9 cellular contexts compared by ENCODE assay signal in the genomic region with DNA sequence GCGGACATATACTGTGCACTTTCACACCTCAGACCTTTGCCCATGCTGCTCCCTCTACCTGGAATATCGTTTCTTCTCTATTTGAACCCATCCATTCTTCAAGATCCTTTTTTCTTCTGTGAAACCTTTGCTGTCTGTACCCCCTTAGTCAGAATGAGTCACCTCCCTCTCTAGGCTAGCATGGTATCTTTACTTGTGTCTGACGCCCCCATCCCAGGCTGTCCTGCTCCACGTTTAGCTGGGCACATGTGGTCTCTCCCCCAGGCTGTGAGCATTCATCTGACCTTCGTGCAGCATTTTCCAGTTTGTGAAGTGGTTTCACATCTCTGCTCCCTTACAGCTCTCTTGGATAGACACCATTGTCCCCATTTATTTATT. TPM values are rescaled to one million over a fixed set of nuclear protein-coding genes. Genes with fewer than 3 reads are reported as not detected.
DNase-seq lines count a peak whose midpoint lies in the region; ATAC-seq and TF ChIP-seq lines count a peak whose summit lies in the region.
"Had no signal": no experiment of that assay in that cellular context is flagged by ENCODE, and none has a peak within 500 bp of the region (broad histone marks: within the 10 kb centered on the region; RNA-seq: fewer than 3 reads in every experiment).

No MANE protein-coding gene starts in this region.

- in situ Hi-C loops in G401 (cut with HindIII; ENCODE audit: low sequenced_read_pairs): no loop called here

- no peak for TF ChIP-seq POLR2A in Peyer's patch (IDR thresholded peaks at IDR 0.05)

- POLR2A ChIA-PET in RWPE1 (lab: Yijun Ruan, JAX; ENCODE audit: low non-redundant PET): no interaction called here

- intact Hi-C loops in Calu3 (cut with micrococcal nuclease; ENCODE audit: unreplicated experiment) (no loop called here), psoas muscle (cut with DNase I) (loop anchor here in 1 of 2 donors (10.0 kb wide), 1 partner anchor 153 kb away; no protein-coding TSS in a partner anchor)

- ATAC-seq in foreskin keratinocyte (peak; percentile 8), psoas muscle (peak in 3 of 4 donors; percentile 16 to 29 (median 16)), GM21723 (IDR thresholded peaks at IDR 0.05; ENCODE audit: unreplicated experiment) (no peak)

- no peaks in the 10 kb centered on the region for H3K27me3 ChIP-seq in Peyer's patch
- H3K27me3 ChIP-seq in foreskin keratinocyte: peaks cover 78% of the 10 kb centered on the region
- no peaks in the 10 kb centered on the region for H3K27me3 ChIP-seq in psoas muscle (ENCODE audit: insufficient read depth in 3 of 3, low read length in 2 of 3)

- 35 to 44% (median 41%) methylated on average over 4 to 5 of the region's 5 CpGs for WGBS in psoas muscle, 3 donors

- TF ChIP-seq CTCF in Calu3 (IDR thresholded peaks at IDR 0.05; ENCODE audit: unreplicated experiment): no peak
- TF ChIP-seq CTCF in Peyer's patch (IDR thresholded peaks at IDR 0.05): no peak
- no peak for TF ChIP-seq CTCF in foreskin keratinocyte (conservative IDR thresholded peaks at IDR 0.05)
- no peak for TF ChIP-seq CTCF in psoas muscle (IDR thresholded peaks at IDR 0.05)
- TF ChIP-seq CTCF in RWPE1 (conservative IDR thresholded peaks at IDR 0.05; ENCODE audit: low read depth): no peak

- peak overlapping the region; percentile 29 for H3K27ac Mint-ChIP-seq in Calu3 (ENCODE audit: unreplicated experiment)

- H3K4me3 ChIP-seq in Peyer's patch: peak overlapping the region in 1 of 4 donors; percentile 28
- peak overlapping the region; percentile 28 for H3K4me3 ChIP-seq in psoas muscle

- H3K9me3 Mint-ChIP-seq in Calu3 (ENCODE audit: low read depth, unreplicated experiment): no peaks in the 10 kb centered on the region

- H3K9me3 ChIP-seq in Peyer's patch: no peaks in the 10 kb centered on the region
- H3K9me3 ChIP-seq in psoas muscle: no peaks in the 10 kb centered on the region

- H3K36me3 ChIP-seq in Peyer's patch (no peaks in the 10 kb centered on the region), psoas muscle (ENCODE audit: insufficient read depth in 1 of 2, low read depth in 1 of 2) (no peaks in the 10 kb centered on the region)

- peaks cover 0 to 10% (median 0%) of the 10 kb centered on the region in 4 donors for H3K4me1 ChIP-seq in Peyer's patch
- no peaks in the 10 kb centered on the region for H3K4me1 ChIP-seq in foreskin keratinocyte
- peaks cover 7% of the 10 kb centered on the region for H3K4me1 ChIP-seq in psoas muscle

- DNase-seq in Calu3 (no peak), Peyer's patch (peak in 1 of 3 donors; percentile 10), foreskin keratinocyte (no peak), psoas muscle (no peak), G401 (ENCODE audit: low spot score) (no peak), RWPE1 (ENCODE audit: low spot score) (no peak)
- DNase-seq in effector CD4-positive, alpha-beta T cell: no peak
- DNase-seq: stimulated activated CD4-positive, alpha-beta T cell treated with anti-CD3 and anti-CD28 coated beads, Interleukin-15, amount 100 ng/mL, for 24 hours had no signal

- H3K27ac ChIP-seq in Peyer's patch: peak overlapping the region; percentile 59 to 84 (median 70)
- H3K27ac ChIP-seq in foreskin keratinocyte: no peak overlapping the region
- H3K27ac ChIP-seq in psoas muscle: peak overlapping the region; percentile 59
- H3K27ac ChIP-seq in RWPE1: no peak overlapping the region

- CTCF ChIA-PET in Calu3 (lab: Charles Lee): interaction anchor here (1.4 kb wide), 1 partner anchor 16 kb away, joined by 7 read pairs; no protein-coding TSS in a partner anchor
- CTCF ChIA-PET in RWPE1 (lab: Yijun Ruan, JAX): interaction anchor here (0.6 to 0.7 kb wide), 2 partner anchors 475 to 1293 kb away, joined by 3 read pairs; no protein-coding TSS in a partner anchor

- BruUV-seq in Calu3 (replicated peaks; lab: Mats Ljungman, UMichigan): no TSS peak

- H3K27me3 Mint-ChIP-seq in Calu3 (ENCODE audit: unreplicated experiment): peaks cover 44% of the 10 kb centered on the region

- H3K4me3 Mint-ChIP-seq in Calu3 (ENCODE audit: low read depth, unreplicated experiment): peak overlapping the region; percentile 12

- no peaks in the 10 kb centered on the region for H3K36me3 Mint-ChIP-seq in Calu3 (ENCODE audit: insufficient read depth, unreplicated experiment)

- H3K4me1 Mint-ChIP-seq in Calu3 (ENCODE audit: low read depth, unreplicated experiment): peaks cover 18% of the 10 kb centered on the region

RNA-seq across cellular contexts. Expression of a gene that starts 14.3 kb away (rescaled TPM):
- total RNA-seq in Calu3 (2022) (53.5 and 54.8 TPM in 2 replicates), Peyer's patch (100 to 1,000 TPM; 130 to 176 (median 140) TPM), foreskin keratinocyte (24.1 and 28.1 TPM in 2 replicates), psoas muscle (10 to 100 TPM; 10.8 to 59.9 (median 18.6) TPM)
- polyA plus RNA-seq in foreskin keratinocyte (11.3 and 14.0 TPM in 2 replicates), psoas muscle (1 to 10 TPM; 4.3 to 9.6 (median 4.8) TPM)
- 34.6 and 36.0 TPM in 2 replicates for total RNA-seq in G401 (2014; rRNA removed; shearing (Covaris generic))

Comparison
In these comparisons a context has a peak if more than half of its experiments do, and no peak if none do; other contexts are left out.
1. H3K27ac ChIP-seq: peak in Peyer's patch (4 of 4) and psoas muscle (single experiment); none in foreskin keratinocyte (single experiment) and RWPE1 (single experiment).